8 cellular contexts compared by ENCODE assay signal in the genomic region with DNA sequence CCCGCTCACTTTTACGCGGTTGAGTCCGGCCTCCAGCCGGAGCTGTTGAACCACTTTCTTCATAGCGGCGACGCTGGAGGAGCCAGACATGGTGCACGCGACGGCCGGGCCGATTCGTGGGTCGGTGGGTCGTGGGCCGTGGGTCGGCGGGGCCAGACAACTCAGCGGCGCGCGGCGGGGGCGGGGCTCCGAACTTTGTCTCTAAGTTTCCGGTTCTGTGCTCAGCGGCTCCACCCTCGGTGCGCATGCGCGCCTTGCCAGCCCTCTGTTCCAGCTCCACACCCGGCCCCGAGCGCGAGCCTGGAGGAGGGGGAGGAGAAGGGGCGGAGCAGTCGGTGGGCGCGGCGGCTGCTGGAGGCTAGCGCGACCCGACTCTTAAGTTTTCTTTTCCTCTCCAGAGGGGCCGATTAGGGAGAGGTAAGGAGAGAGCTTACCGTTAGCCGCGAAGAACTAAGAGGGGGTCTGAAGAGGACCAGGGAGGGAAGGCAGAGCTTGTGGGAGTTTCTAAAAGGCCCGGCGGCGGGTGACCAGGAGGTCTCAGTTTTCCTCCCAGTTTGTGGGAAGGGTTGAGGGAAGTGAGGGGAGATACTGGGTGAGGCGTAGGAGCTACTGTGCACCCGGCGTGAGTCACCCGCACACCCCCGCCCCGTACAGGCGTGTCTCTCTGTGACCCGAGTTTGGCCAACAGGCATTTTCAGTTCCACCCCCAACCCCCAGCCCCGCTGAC. TPM values are rescaled to one million over a fixed set of nuclear protein-coding genes. Genes with fewer than 3 reads are reported as not detected.
DNase-seq lines count a peak whose midpoint lies in the region; ATAC-seq and TF ChIP-seq lines count a peak whose summit lies in the region.

Gene GNG5, minus strand, starts transcription at position 580 of the 727 bp plus-strand sequence. Its CDS starts 490 bp downstream, at position 90.
A gene with protein sequence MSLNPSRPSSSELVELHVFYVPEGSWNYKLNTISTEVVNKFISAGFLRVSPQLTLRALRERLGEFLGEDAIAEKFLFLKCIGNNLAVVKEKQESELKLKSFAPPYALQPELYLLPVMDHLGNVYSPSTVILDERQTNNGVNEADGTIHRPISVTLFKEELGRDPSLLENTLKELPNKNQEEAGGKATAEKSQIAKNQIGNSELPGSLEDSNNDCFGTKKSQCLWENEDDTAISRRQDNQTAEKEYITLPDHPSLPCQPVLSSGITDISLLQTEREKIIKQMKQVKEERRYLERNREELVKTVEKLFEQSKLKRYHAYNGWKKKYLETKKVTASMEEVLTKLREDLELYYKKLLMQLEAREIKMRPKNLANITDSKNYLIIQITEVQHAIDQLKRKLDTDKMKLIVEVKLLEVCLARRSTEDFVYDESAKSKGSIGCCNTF (plus strand): TSS at position 385 of the 727 bp plus-strand sequence. CDS start 9,974 bp downstream, outside the sequence.

- TF ChIP-seq CTCF in GM12875 (IDR thresholded peaks at IDR 0.05; ENCODE audit: borderline replicate concordance, insufficient read depth, low read depth, low read length) (no peak), SU-DHL-6 (IDR thresholded peaks at IDR 0.05; ENCODE audit: insufficient read depth, low read length, poor library complexity, severe bottlenecking) (no peak), heart left ventricle (IDR thresholded peaks at IDR 0.05) (peak in 1 of 12 donors; percentile 7), type B pancreatic cell (conservative IDR thresholded peaks at IDR 0.05) (no peak)

- H4K20me1 ChIP-seq in SU-DHL-6 (ENCODE audit: low read depth, low read length): peaks cover 12% of the 10 kb centered on the region; the same call in 1 of the 2 replicates

- H3F3A ChIP-seq in SU-DHL-6 (ENCODE audit: insufficient read depth): peaks cover 12% of the 10 kb centered on the region; the same call in 1 of the 2 replicates

- H3K4me3 Mint-ChIP-seq in type B pancreatic cell: peak within 1 kb of the TSS; percentile 94

- no peaks in the 10 kb centered on the region for H3K9me2 ChIP-seq in SU-DHL-6 (replicated peaks; ENCODE audit: insufficient read depth, low read length)

- H3K36me3 ChIP-seq in SU-DHL-6 (ENCODE audit: low read length): peaks cover 5% of the 10 kb centered on the region; the same call in 1 of the 2 replicates
- H3K36me3 ChIP-seq in adipocyte (ENCODE audit: control insufficient read depth, insufficient read depth, low read length, severe bottlenecking): peaks cover 5% of the 10 kb centered on the region
- H3K36me3 ChIP-seq in heart left ventricle: peaks cover 0 to 10% (median 5%) of the 10 kb centered on the region in 9 donors

- peak within 1 kb of the TSS; percentile 95 for H3K4me3 ChIP-seq in GM12875 (ENCODE audit: low read depth, low read length)
- peak within 1 kb of the TSS; percentile 85 for H3K4me3 ChIP-seq in SU-DHL-6 (ENCODE audit: insufficient read depth, low read length, poor library complexity, severe bottlenecking)
- peak within 1 kb of the TSS; percentile 91 for H3K4me3 ChIP-seq in adipocyte (ENCODE audit: low read length)
- H3K4me3 ChIP-seq in heart left ventricle: peak within 1 kb of the TSS; percentile 47 to 91 (median 82)

- WGBS in heart left ventricle, 4 donors: 0 to 1% (median 0%) methylated on average over 34 to 60 of the region's 60 CpGs

- H3K9me3 Mint-ChIP-seq in type B pancreatic cell: peaks cover 12% of the 10 kb centered on the region

- H3K9me3 ChIP-seq in SU-DHL-6 (ENCODE audit: insufficient read depth, low read length) (no peaks in the 10 kb centered on the region), adipocyte (ENCODE audit: control insufficient read depth, low read length) (no peaks in the 10 kb centered on the region), heart left ventricle (peaks cover 0 to 25% (median 0%) of the 10 kb centered on the region in 12 donors)

- no peaks in the 10 kb centered on the region for H3K27me3 Mint-ChIP-seq in type B pancreatic cell

- H3K4me2 ChIP-seq in SU-DHL-6 (ENCODE audit: low read depth, low read length, poor library complexity, severe bottlenecking): peak within 1 kb of the TSS; percentile 82

- ATAC-seq in HG02763 (IDR thresholded peaks at IDR 0.05; ENCODE audit: unreplicated experiment) (peak; percentile 84), heart left ventricle (peak; percentile 96 to 98 (median 98))

- intact Hi-C loops in heart left ventricle (cut with DNase I): loop anchor here in 8 of 10 donors (1.0 to 10.0 kb wide), 8 partner anchors 27 to 211 kb away; partner anchors contain the start of genes CTBS (in 7 of the 8) and RPF1 (in 1 of the 8)

- peaks cover 31% of the 10 kb centered on the region for H3K4me1 Mint-ChIP-seq in type B pancreatic cell (ENCODE audit: unreplicated experiment)

- H3K4me1 ChIP-seq in adipocyte (ENCODE audit: control insufficient read depth, insufficient read depth, low read length) (peaks cover 28% of the 10 kb centered on the region), heart left ventricle (peaks cover 0 to 51% (median 32%) of the 10 kb centered on the region in 12 donors)

- H3K36me3 Mint-ChIP-seq in type B pancreatic cell: peaks cover 16% of the 10 kb centered on the region

- no peaks in the 10 kb centered on the region for H3K27me3 ChIP-seq in SU-DHL-6 (ENCODE audit: low read length)
- H3K27me3 ChIP-seq in adipocyte (replicated peaks; ENCODE audit: control insufficient read depth, insufficient read depth, low read length): no peaks in the 10 kb centered on the region
- no peaks in the 10 kb centered on the region for H3K27me3 ChIP-seq in heart left ventricle

- H2AFZ ChIP-seq in SU-DHL-6 (ENCODE audit: low read depth, low read length, severe bottlenecking): peak within 1 kb of the TSS; percentile 88

- peak within 1 kb of the TSS; percentile 95 for H3K27ac Mint-ChIP-seq in type B pancreatic cell

- DNase-seq in NCI-H1417 (lab: John Stamatoyannopoulos, UW) (peak; percentile 95 to 97 (median 95)), adipocyte (ENCODE audit: low read depth) (peak; percentile 99), heart left ventricle (peak; percentile 99 to 100 (median 99)), pons (ENCODE audit: low spot score) (peak; percentile 96), type B pancreatic cell (ENCODE audit: extremely low spot score, unreplicated experiment) (peak; percentile 99)

- H3K79me2 ChIP-seq in SU-DHL-6 (ENCODE audit: insufficient read depth, low read length): peaks cover 45% of the 10 kb centered on the region

- H3K9ac ChIP-seq in SU-DHL-6 (ENCODE audit: low read length): peak within 1 kb of the TSS; percentile 69
- peak within 1 kb of the TSS; percentile 94 for H3K9ac ChIP-seq in adipocyte (ENCODE audit: low read length)

- TF ChIP-seq POLR2A in heart left ventricle (IDR thresholded peaks at IDR 0.05): peak in 1 of 2 donors; percentile 72

- peak within 1 kb of the TSS; percentile 79 for H3K27ac ChIP-seq in SU-DHL-6 (ENCODE audit: low read depth, low read length)
- H3K27ac ChIP-seq in heart left ventricle: peak within 1 kb of the TSS; percentile 89 to 99 (median 96)

RNA-seq across cellular contexts. Expression of gene GNG5, which starts in this region (rescaled TPM):
- total RNA-seq in heart left ventricle: 100 to 1,000 TPM; 129 to 217 (median 160) TPM
- polyA plus RNA-seq in heart left ventricle: 100 to 1,000 TPM; 262 to 299 TPM
- 114 and 125 TPM in 2 replicates for total RNA-seq in type B pancreatic cell (ENCODE audit: low replicate concordance)

RNA-seq across cellular contexts. Expression of the second gene that starts in this region (rescaled TPM):
- 1 to 10 TPM in 6 of 9 donors, under 1 TPM in 2, not detected in 1; 0.82 to 2.0 (median 1.2) TPM for total RNA-seq in heart left ventricle
- under 1 TPM in 1 of 2 donors, not detected in 1; 0.19 TPM for polyA plus RNA-seq in heart left ventricle
- 0.67 and 1.8 TPM in 2 replicates for total RNA-seq in type B pancreatic cell (ENCODE audit: low replicate concordance)

Comparison
In these comparisons a context has a peak if more than half of its experiments do, and no peak if none do; other contexts are left out.
1. Peak in every context shown above with its lines: DNase-seq, ATAC-seq, H3K4me3 ChIP-seq and H3K27ac ChIP-seq.